Comparison of ENCODE assay signal across 7 cellular contexts in genomic region chr16:68267612-68268405, GRCh38. TPM values are rescaled to one million over a fixed set of nuclear protein-coding genes. Genes with fewer than 3 reads are reported as not detected.
A peak's percentile ranks its signal among the peaks of the same experiment; 100 is the strongest.
DNase-seq lines count a peak whose midpoint lies in the region; ATAC-seq lines count a peak whose summit lies in the region.
"Had no signal": no experiment of that assay in that cellular context is flagged by ENCODE, and none has a peak within 500 bp of the region (broad histone marks: within the 10 kb centered on the region; RNA-seq: fewer than 3 reads in every experiment).

No MANE protein-coding gene starts in this region.

- no peaks in the 10 kb centered on the region for H3K9me3 Mint-ChIP-seq in activated T-cell treated with anti-CD3 and anti-CD28 coated beads, Interleukin-2, amount 50 U/mL, for 72 hours
- no peaks in the 10 kb centered on the region for H3K9me3 Mint-ChIP-seq in activated naive CD8-positive, alpha-beta T cell (ENCODE audit: low read depth)
- H3K9me3 Mint-ChIP-seq in stimulated activated effector memory CD8-positive, alpha-beta T cell treated with anti-CD3 and anti-CD28 coated beads, Interleukin-12 subunit alpha, Interleukin-12 subunit beta, amount 100 ng/mL, for 72 hours: no peaks in the 10 kb centered on the region

- no peak for DNase-seq in activated T-cell treated with anti-CD3 and anti-CD28 coated beads, Interleukin-2, amount 50 U/mL, for 72 hours
- DNase-seq in activated T-cell treated with anti-CD3 and anti-CD28 coated beads, Interleukin-2, amount 50 U/mL, for 1 hour: no peak
- DNase-seq in stimulated activated effector memory CD8-positive, alpha-beta T cell treated with anti-CD3 and anti-CD28 coated beads, Interleukin-12 subunit alpha, Interleukin-12 subunit beta, amount 100 ng/mL, for 72 hours (ENCODE audit: low spot score in 2 of 2): no peak
- no peak for DNase-seq in NCI-H748 treated with DMSO at 0.1 percent for 48 hours (lab: John Stamatoyannopoulos, UW)
- DNase-seq: NCI-H526 had no signal

- no peak for ATAC-seq in activated T-cell treated with anti-CD3 and anti-CD28 coated beads, Interleukin-2, amount 50 U/mL, for 72 hours (replicated peaks in 1 of 2)
- ATAC-seq in stimulated activated effector memory CD8-positive, alpha-beta T cell treated with anti-CD3 and anti-CD28 coated beads, Interleukin-12 subunit alpha, Interleukin-12 subunit beta, amount 100 ng/mL, for 72 hours: no peak
- ATAC-seq in GM21619 (IDR thresholded peaks at IDR 0.05; ENCODE audit: unreplicated experiment): no peak

- peak overlapping the region; percentile 68 to 77 for H3K4me3 Mint-ChIP-seq in activated T-cell treated with anti-CD3 and anti-CD28 coated beads, Interleukin-2, amount 50 U/mL, for 72 hours
- peak overlapping the region; percentile 74 for H3K4me3 Mint-ChIP-seq in activated naive CD8-positive, alpha-beta T cell
- peak overlapping the region; percentile 91 for H3K4me3 Mint-ChIP-seq in stimulated activated effector memory CD8-positive, alpha-beta T cell treated with anti-CD3 and anti-CD28 coated beads, Interleukin-12 subunit alpha, Interleukin-12 subunit beta, amount 100 ng/mL, for 72 hours

- no peaks in the 10 kb centered on the region for H3K27me3 Mint-ChIP-seq in activated T-cell treated with anti-CD3 and anti-CD28 coated beads, Interleukin-2, amount 50 U/mL, for 72 hours (ENCODE audit: low read depth)
- H3K27me3 Mint-ChIP-seq in activated naive CD8-positive, alpha-beta T cell: no peaks in the 10 kb centered on the region

- peak overlapping the region; percentile 94 for H3K27ac Mint-ChIP-seq in activated T-cell treated with anti-CD3 and anti-CD28 coated beads, Interleukin-2, amount 50 U/mL, for 72 hours
- peak overlapping the region; percentile 89 for H3K27ac Mint-ChIP-seq in activated naive CD8-positive, alpha-beta T cell
- peak overlapping the region; percentile 65 for H3K27ac Mint-ChIP-seq in stimulated activated effector memory CD8-positive, alpha-beta T cell treated with anti-CD3 and anti-CD28 coated beads, Interleukin-12 subunit alpha, Interleukin-12 subunit beta, amount 100 ng/mL, for 72 hours

- peaks cover 84% of the 10 kb centered on the region for H3K4me1 Mint-ChIP-seq in activated T-cell treated with anti-CD3 and anti-CD28 coated beads, Interleukin-2, amount 50 U/mL, for 72 hours (ENCODE audit: low read depth)
- H3K4me1 Mint-ChIP-seq in activated naive CD8-positive, alpha-beta T cell (ENCODE audit: low read depth): peaks cover 73% of the 10 kb centered on the region
- H3K4me1 Mint-ChIP-seq in stimulated activated effector memory CD8-positive, alpha-beta T cell treated with anti-CD3 and anti-CD28 coated beads, Interleukin-12 subunit alpha, Interleukin-12 subunit beta, amount 100 ng/mL, for 72 hours: peaks cover 74% of the 10 kb centered on the region

- H3K36me3 Mint-ChIP-seq in activated T-cell treated with anti-CD3 and anti-CD28 coated beads, Interleukin-2, amount 50 U/mL, for 72 hours (ENCODE audit: insufficient read depth in 2 of 2): peaks cover 5 to 21% of the 10 kb centered on the region in 2 donors
- peaks cover 9% of the 10 kb centered on the region for H3K36me3 Mint-ChIP-seq in activated naive CD8-positive, alpha-beta T cell
- H3K36me3 Mint-ChIP-seq in stimulated activated effector memory CD8-positive, alpha-beta T cell treated with anti-CD3 and anti-CD28 coated beads, Interleukin-12 subunit alpha, Interleukin-12 subunit beta, amount 100 ng/mL, for 72 hours: peaks cover 76% of the 10 kb centered on the region

RNA-seq across cellular contexts. Expression of gene SLC7A6, which starts 3.5 kb away (rescaled TPM):
- total RNA-seq in activated T-cell treated with anti-CD3 and anti-CD28 coated beads, Interleukin-2, amount 50 U/mL, for 72 hours: 100 to 1,000 TPM in 1 of 2 donors, 10 to 100 TPM in 1; 99.8 to 131 TPM

RNA-seq across cellular contexts. Expression of gene PLA2G15, which starts 22.6 kb away (rescaled TPM):
- total RNA-seq in activated T-cell treated with anti-CD3 and anti-CD28 coated beads, Interleukin-2, amount 50 U/mL, for 72 hours: 1 to 10 TPM; 6.1 to 7.6 TPM

RNA-seq across cellular contexts. Expression of gene ESRP2, which starts 31.9 kb away (rescaled TPM):
- total RNA-seq in activated T-cell treated with anti-CD3 and anti-CD28 coated beads, Interleukin-2, amount 50 U/mL, for 72 hours: under 1 TPM; 0.31 to 0.63 TPM

RNA-seq across cellular contexts. Expression of gene SLC7A6OS, which starts 42.9 kb away (rescaled TPM):
- 10 to 100 TPM; 21.9 to 25.8 TPM for total RNA-seq in activated T-cell treated with anti-CD3 and anti-CD28 coated beads, Interleukin-2, amount 50 U/mL, for 72 hours

RNA-seq across cellular contexts. Expression of gene PRMT7, which starts 43.0 kb away (rescaled TPM):
- 10 to 100 TPM; 71.2 to 75.9 TPM for total RNA-seq in activated T-cell treated with anti-CD3 and anti-CD28 coated beads, Interleukin-2, amount 50 U/mL, for 72 hours
